In genomic region chr17:68512247-68512966, GRCh38 we compare ENCODE assay signal across 8 cellular contexts. TPM values are rescaled to one million over a fixed set of nuclear protein-coding genes. Genes with fewer than 3 reads are reported as not detected.
A peak's percentile ranks its signal among the peaks of the same experiment; 100 is the strongest.
DNase-seq lines count a peak whose midpoint lies in the region; ATAC-seq and TF ChIP-seq lines count a peak whose summit lies in the region.

PRKAR1A (plus strand) TSS chr17:68512430; CDS start chr17:68515400, 2,970 bp downstream.

- H3K4me3 ChIP-seq in H7 (ENCODE audit: insufficient read depth, low read depth, low read length) = peak within 1 kb of the TSS; percentile 84
- H3K4me3 ChIP-seq in Loucy (ENCODE audit: low read length, poor library complexity, severe bottlenecking) = peak within 1 kb of the TSS; percentile 90
- peak within 1 kb of the TSS; percentile 97 for H3K4me3 ChIP-seq in RWPE2 (ENCODE audit: severe bottlenecking)
- H3K4me3 ChIP-seq in fibroblast of mammary gland (ENCODE audit: control insufficient read depth, low read depth, low read length) = peak within 1 kb of the TSS; percentile 80
- H3K4me3 ChIP-seq in naive thymus-derived CD4-positive, alpha-beta T cell (ENCODE audit: low read length) = peak within 1 kb of the TSS; percentile 97

- peaks cover 59% of the 10 kb centered on the region for H3K4me1 Mint-ChIP-seq in activated T-helper 2 cell treated with anti-CD3 and anti-CD28 coated beads, Interferon-gamma antibody, Interleukin-2, Interleukin-4, amounts not matched to agents 10 μg/mL and 5 μg/mL and 100 μg/mL, durations not matched to agents 14 hours and 24 hours and 36 hours (ENCODE audit: low read depth)
- peaks cover 34 to 74% (median 50%) of the 10 kb centered on the region in 7 donors for H3K4me1 Mint-ChIP-seq in naive thymus-derived CD4-positive, alpha-beta T cell
- peaks cover 43% of the 10 kb centered on the region for H3K4me1 Mint-ChIP-seq in stimulated activated memory B cell treated with anti-CD40 and anti-IgM and Interleukin-4, amounts not matched to agents 10 μg/mL and 1 μg/mL and 100 μg/mL, for 72 hours

- DNase-seq in ELF-1 (ENCODE audit: low read depth, low spot score) (peak; percentile 96), H7 (peak; percentile 94), RWPE2 (ENCODE audit: low spot score) (peak; percentile 94), fibroblast of mammary gland (ENCODE audit: low read depth) (peak; percentile 94)
- DNase-seq in activated T-helper 2 cell treated with anti-CD3 and anti-CD28 coated beads, Interferon-gamma antibody, Interleukin-2, Interleukin-4, amounts not matched to agents 10 μg/mL and 5 μg/mL and 100 μg/mL, durations not matched to agents 14 hours and 24 hours and 36 hours (ENCODE audit: low spot score) = peak; percentile 90
- peak; percentile 84 to 96 (median 94) for DNase-seq in naive thymus-derived CD4-positive, alpha-beta T cell

- H3K27ac Mint-ChIP-seq in activated T-helper 2 cell treated with anti-CD3 and anti-CD28 coated beads, Interferon-gamma antibody, Interleukin-2, Interleukin-4, amounts not matched to agents 10 μg/mL and 5 μg/mL and 100 μg/mL, durations not matched to agents 14 hours and 24 hours and 36 hours = peak within 1 kb of the TSS; percentile 100
- H3K27ac Mint-ChIP-seq in naive thymus-derived CD4-positive, alpha-beta T cell = peak within 1 kb of the TSS; percentile 91 to 100 (median 100)
- H3K27ac Mint-ChIP-seq in stimulated activated memory B cell treated with anti-CD40 and anti-IgM and Interleukin-4, amounts not matched to agents 10 μg/mL and 1 μg/mL and 100 μg/mL, for 72 hours = peak within 1 kb of the TSS; percentile 87

- H3K9ac ChIP-seq in Loucy (ENCODE audit: low read depth, low read length, poor library complexity, severe bottlenecking) = peak within 1 kb of the TSS; percentile 89

- no peaks in the 10 kb centered on the region for H3K27me3 ChIP-seq in H7 (ENCODE audit: control insufficient read depth, insufficient read depth, low read length)
- no peaks in the 10 kb centered on the region for H3K27me3 ChIP-seq in Loucy (ENCODE audit: insufficient read depth, low read length, poor library complexity, severe bottlenecking)
- H3K27me3 ChIP-seq in RWPE2 (ENCODE audit: insufficient read depth, poor library complexity, severe bottlenecking) = no peaks in the 10 kb centered on the region
- H3K27me3 ChIP-seq in naive thymus-derived CD4-positive, alpha-beta T cell (ENCODE audit: control insufficient read depth in 2 of 2, insufficient read depth in 2 of 2, low read length in 2 of 2) = no peaks in the 10 kb centered on the region

- no peak for TF ChIP-seq CTCF in Loucy (conservative IDR thresholded peaks at IDR 0.05; ENCODE audit: low read length)
- no peak for TF ChIP-seq CTCF in RWPE2 (IDR thresholded peaks at IDR 0.05; ENCODE audit: poor library complexity, severe bottlenecking)
- TF ChIP-seq CTCF in fibroblast of mammary gland (conservative IDR thresholded peaks at IDR 0.05; ENCODE audit: control insufficient read depth, insufficient read depth, low read depth, low read length) = no peak

- H3K4me1 ChIP-seq in Loucy (ENCODE audit: insufficient read depth, low read length, poor library complexity, severe bottlenecking) (peaks cover 52% of the 10 kb centered on the region), RWPE2 (ENCODE audit: insufficient read depth, poor library complexity, severe bottlenecking) (peaks cover 21% of the 10 kb centered on the region)
- H3K4me1 ChIP-seq in naive thymus-derived CD4-positive, alpha-beta T cell (ENCODE audit: control insufficient read depth in 2 of 2, insufficient read depth in 2 of 2, low read length in 2 of 2) = peaks cover 13 to 22% of the 10 kb centered on the region in 2 donors

- H3F3A ChIP-seq in Loucy (ENCODE audit: low read depth) = no peaks in the 10 kb centered on the region

- H3K9me3 Mint-ChIP-seq in activated T-helper 2 cell treated with anti-CD3 and anti-CD28 coated beads, Interferon-gamma antibody, Interleukin-2, Interleukin-4, amounts not matched to agents 10 μg/mL and 5 μg/mL and 100 μg/mL, durations not matched to agents 14 hours and 24 hours and 36 hours = no peaks in the 10 kb centered on the region
- peaks cover 0 to 5% (median 0%) of the 10 kb centered on the region in 11 donors for H3K9me3 Mint-ChIP-seq in naive thymus-derived CD4-positive, alpha-beta T cell
- no peaks in the 10 kb centered on the region for H3K9me3 Mint-ChIP-seq in stimulated activated memory B cell treated with anti-CD40 and anti-IgM and Interleukin-4, amounts not matched to agents 10 μg/mL and 1 μg/mL and 100 μg/mL, for 72 hours

- peak within 1 kb of the TSS; percentile 100 for H3K4me3 Mint-ChIP-seq in activated T-helper 2 cell treated with anti-CD3 and anti-CD28 coated beads, Interferon-gamma antibody, Interleukin-2, Interleukin-4, amounts not matched to agents 10 μg/mL and 5 μg/mL and 100 μg/mL, durations not matched to agents 14 hours and 24 hours and 36 hours (ENCODE audit: low read depth)
- H3K4me3 Mint-ChIP-seq in naive thymus-derived CD4-positive, alpha-beta T cell = peak within 1 kb of the TSS; percentile 89 to 100 (median 100)
- peak within 1 kb of the TSS; percentile 93 for H3K4me3 Mint-ChIP-seq in stimulated activated memory B cell treated with anti-CD40 and anti-IgM and Interleukin-4, amounts not matched to agents 10 μg/mL and 1 μg/mL and 100 μg/mL, for 72 hours

- H3K9me3 ChIP-seq in Loucy (ENCODE audit: insufficient read depth, low read depth, low read length) (no peaks in the 10 kb centered on the region), RWPE2 (ENCODE audit: severe bottlenecking) (no peaks in the 10 kb centered on the region)
- no peaks in the 10 kb centered on the region for H3K9me3 ChIP-seq in naive thymus-derived CD4-positive, alpha-beta T cell (ENCODE audit: control insufficient read depth in 2 of 3, low read length in 3 of 3)

- H2AFZ ChIP-seq in Loucy (ENCODE audit: low read length) = peak within 1 kb of the TSS; percentile 100

- H3K27ac ChIP-seq in RWPE2 (ENCODE audit: poor library complexity, severe bottlenecking) = peak within 1 kb of the TSS; percentile 76
- peak within 1 kb of the TSS; percentile 98 for H3K27ac ChIP-seq in naive thymus-derived CD4-positive, alpha-beta T cell (ENCODE audit: low read depth, low read length)

- peaks cover 47% of the 10 kb centered on the region for H4K20me1 ChIP-seq in Loucy (ENCODE audit: insufficient read depth, low read length, poor library complexity, severe bottlenecking)

- H3K79me2 ChIP-seq in Loucy (ENCODE audit: insufficient read depth, low read length) = peaks cover 52% of the 10 kb centered on the region

- peaks cover 15% of the 10 kb centered on the region for H3K36me3 ChIP-seq in H7 (replicated peaks; ENCODE audit: control insufficient read depth, insufficient read depth, low read length)
- H3K36me3 ChIP-seq in Loucy (ENCODE audit: insufficient read depth, low read length) = peaks cover 21% of the 10 kb centered on the region
- H3K36me3 ChIP-seq in RWPE2 (ENCODE audit: low read depth) = peaks cover 25% of the 10 kb centered on the region
- peaks cover 4 to 19% (median 8%) of the 10 kb centered on the region in 3 experiments for H3K36me3 ChIP-seq in naive thymus-derived CD4-positive, alpha-beta T cell (ENCODE audit: control insufficient read depth in 2 of 3, insufficient read depth in 3 of 3, low read length in 3 of 3)

- POLR2A ChIA-PET in naive thymus-derived CD4-positive, alpha-beta T cell (lab: Charles Lee) = interaction anchor here (0.7 to 1.0 kb wide), 3 partner anchors 9 to 794 kb away, joined by 3 to 5 read pairs (median 3); partner anchors contain the start of gene ARSG

- intact Hi-C loops in activated T-helper 2 cell treated with anti-CD3 and anti-CD28 coated beads, Interferon-gamma antibody, Interleukin-2, Interleukin-4, amounts not matched to agents 10 μg/mL and 5 μg/mL and 100 μg/mL, durations not matched to agents 14 hours and 24 hours and 36 hours (cut with micrococcal nuclease) = loop anchor here (1.0 to 2.0 kb wide), 3 partner anchors 24 to 814 kb away; partner anchors contain the start of gene ABCA5
- intact Hi-C loops in naive thymus-derived CD4-positive, alpha-beta T cell (cut with micrococcal nuclease) = loop anchor here (1.0 to 10.0 kb wide), 13 partner anchors 24 to 1135 kb away; partner anchors contain the start of genes ABCA5 (in 2 of the 2), KPNA2 (in 2 of the 2), NOL11 (in 2 of the 2) and AMZ2 (in 1 of the 2)

- peak within 1 kb of the TSS; percentile 85 for H3K4me2 ChIP-seq in Loucy (ENCODE audit: low read depth, low read length, poor library complexity, severe bottlenecking)

- no peaks in the 10 kb centered on the region for H3K9me2 ChIP-seq in Loucy (replicated peaks; ENCODE audit: low read depth, low read length)

- ATAC-seq in RWPE2 (ENCODE audit: low read depth) = peak; percentile 77
- ATAC-seq in naive thymus-derived CD4-positive, alpha-beta T cell = peak; percentile 92
- peak; percentile 94 for ATAC-seq in stimulated activated memory B cell treated with anti-CD40 and anti-IgM and Interleukin-4, amounts not matched to agents 10 μg/mL and 1 μg/mL and 100 μg/mL, for 72 hours

- no peaks in the 10 kb centered on the region for H3K27me3 Mint-ChIP-seq in activated T-helper 2 cell treated with anti-CD3 and anti-CD28 coated beads, Interferon-gamma antibody, Interleukin-2, Interleukin-4, amounts not matched to agents 10 μg/mL and 5 μg/mL and 100 μg/mL, durations not matched to agents 14 hours and 24 hours and 36 hours (ENCODE audit: low read depth)
- no peaks in the 10 kb centered on the region for H3K27me3 Mint-ChIP-seq in naive thymus-derived CD4-positive, alpha-beta T cell
- H3K27me3 Mint-ChIP-seq in stimulated activated memory B cell treated with anti-CD40 and anti-IgM and Interleukin-4, amounts not matched to agents 10 μg/mL and 1 μg/mL and 100 μg/mL, for 72 hours = no peaks in the 10 kb centered on the region

- CTCF ChIA-PET in naive thymus-derived CD4-positive, alpha-beta T cell (lab: Charles Lee) = interaction anchor here (0.6 kb wide), 1 partner anchor 485 kb away, joined by 5 read pairs; no protein-coding TSS in a partner anchor

- peaks cover 40% of the 10 kb centered on the region for H3K36me3 Mint-ChIP-seq in activated T-helper 2 cell treated with anti-CD3 and anti-CD28 coated beads, Interferon-gamma antibody, Interleukin-2, Interleukin-4, amounts not matched to agents 10 μg/mL and 5 μg/mL and 100 μg/mL, durations not matched to agents 14 hours and 24 hours and 36 hours (ENCODE audit: low read depth)
- peaks cover 8 to 21% (median 18%) of the 10 kb centered on the region in 5 donors for H3K36me3 Mint-ChIP-seq in naive thymus-derived CD4-positive, alpha-beta T cell
- H3K36me3 Mint-ChIP-seq in stimulated activated memory B cell treated with anti-CD40 and anti-IgM and Interleukin-4, amounts not matched to agents 10 μg/mL and 1 μg/mL and 100 μg/mL, for 72 hours = peaks cover 26% of the 10 kb centered on the region

RNA-seq across cellular contexts. Expression of gene PRKAR1A, which starts in this region (rescaled TPM):
- 106 and 109 TPM in 2 replicates for total RNA-seq in H7 (2014; rRNA removed; shearing (Covaris generic))
- total RNA-seq in activated T-helper 2 cell treated with anti-CD3 and anti-CD28 coated beads, Interferon-gamma antibody, Interleukin-2, Interleukin-4, amounts not matched to agents 10 μg/mL and 5 μg/mL and 100 μg/mL, durations not matched to agents 14 hours and 24 hours and 36 hours = 263 and 265 TPM in 2 replicates
- 100 to 1,000 TPM; 115 to 224 (median 156) TPM for total RNA-seq in naive thymus-derived CD4-positive, alpha-beta T cell
- 100 to 1,000 TPM; 156 to 181 TPM for polyA plus RNA-seq in naive thymus-derived CD4-positive, alpha-beta T cell

Comparison
In these comparisons a context has a peak if more than half of its experiments do, and no peak if none do; other contexts are left out.
1. Peak in every context shown above with its lines: DNase-seq, ATAC-seq, H3K4me3 ChIP-seq and H3K27ac ChIP-seq.